ENCODE assay signal across 22 cellular contexts in the genomic region with DNA sequence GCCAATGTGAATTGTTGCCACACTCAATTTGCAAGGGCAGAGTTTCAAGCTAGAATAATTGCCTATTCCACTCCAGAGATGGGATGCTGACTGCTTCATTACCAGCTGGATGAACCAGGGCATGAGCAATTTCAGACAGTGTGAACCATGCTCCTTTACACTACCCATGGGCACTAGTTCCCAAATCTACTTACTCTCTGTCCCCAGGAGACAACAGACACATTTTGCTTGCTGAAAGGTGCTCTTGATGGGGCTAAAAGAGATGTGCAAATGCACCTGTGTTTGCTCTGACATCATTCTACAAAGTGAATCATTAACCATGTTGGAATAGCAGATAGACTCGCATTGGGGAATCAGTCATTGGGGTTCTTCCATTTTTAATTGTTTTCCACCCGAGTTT.
DNase-seq lines count a peak whose midpoint lies in the region; ATAC-seq and FAIRE-seq lines count a peak whose summit lies in the region.
"Had no signal": no experiment of that assay in that cellular context is flagged by ENCODE, and none has a peak within 500 bp of the region (broad histone marks: within the 10 kb centered on the region; RNA-seq: fewer than 3 reads in every experiment).

No MANE protein-coding gene starts in this region.

- H2BK5ac ChIP-seq in neuronal stem cell (ENCODE audit: low read length): no peak overlapping the region

- H3K27ac ChIP-seq in right cardiac atrium (ENCODE audit: low read length) (no peak overlapping the region), neuronal stem cell (replicated peaks; ENCODE audit: low read length) (no peak overlapping the region)
- H3K27ac ChIP-seq: epithelial cell of prostate, testis had no signal

- H3K4me1 ChIP-seq in right cardiac atrium (ENCODE audit: control insufficient read depth, insufficient read depth, low read length) (no peaks in the 10 kb centered on the region), neuronal stem cell (ENCODE audit: control insufficient read depth in 2 of 2, insufficient read depth in 1 of 2, low read depth in 1 of 2, low read length in 2 of 2) (no peaks in the 10 kb centered on the region)
- H3K4me1 ChIP-seq: testis had no signal

- H2BK12ac ChIP-seq in neuronal stem cell (ENCODE audit: low read length): no peak overlapping the region

- H2AFZ ChIP-seq in neuronal stem cell (ENCODE audit: low read length): no peak overlapping the region

- H3K4me3 ChIP-seq in right cardiac atrium (ENCODE audit: low read length) (no peak overlapping the region), neuronal stem cell (ENCODE audit: low read length in 2 of 2) (no peak overlapping the region)
- H3K4me3 ChIP-seq: testis had no signal

- no peaks in the 10 kb centered on the region for H3K9me3 ChIP-seq in right cardiac atrium (ENCODE audit: control insufficient read depth, low read length)
- H3K9me3 ChIP-seq in neuronal stem cell (replicated peaks in 1 of 2; ENCODE audit: control insufficient read depth in 2 of 2, insufficient read depth in 1 of 2, low read depth in 1 of 2, low read length in 2 of 2): no peaks in the 10 kb centered on the region
- H3K9me3 ChIP-seq: testis had no signal

- no peak overlapping the region for H3K4me2 ChIP-seq in neuronal stem cell (ENCODE audit: insufficient read depth, low read length, poor library complexity, severe bottlenecking)

- H2BK120ac ChIP-seq in neuronal stem cell (ENCODE audit: low read depth, low read length): no peak overlapping the region

- 83% methylated on average over 2 of the region's 2 CpGs for WGBS in right cardiac atrium
- WGBS in neuronal stem cell (ENCODE audit: extremely low coverage in 2 of 2, insufficient read length in 2 of 2, insufficient replicate concordance in 1 of 2), 2 donors: no CpG with 5 or more reads among the region's 2 CpGs

- H2AK5ac ChIP-seq in neuronal stem cell (ENCODE audit: low read depth, low read length): no peak overlapping the region

- H3K14ac ChIP-seq in neuronal stem cell (ENCODE audit: low read length): no peak overlapping the region

- no peak overlapping the region for H3K18ac ChIP-seq in neuronal stem cell (ENCODE audit: low read length)

- H2BK15ac ChIP-seq in neuronal stem cell (ENCODE audit: low read length): no peak overlapping the region

- no peak overlapping the region for H3K23ac ChIP-seq in neuronal stem cell (ENCODE audit: low read depth, low read length, poor library complexity)

- H4K91ac ChIP-seq in neuronal stem cell (ENCODE audit: low read depth, low read length, poor library complexity): no peak overlapping the region

- DNase-seq in NCI-H2081 (lab: John Stamatoyannopoulos, UW) (peak; percentile 22 to 69), NCI-H2081 treated with DMSO at 0.1 percent for 48 hours (lab: John Stamatoyannopoulos, UW) (no peak), NCI-H1436 treated with DMSO at 0.1 percent for 48 hours (lab: John Stamatoyannopoulos, UW) (peak; percentile 93), NCI-H510A treated with DMSO at 0.1 percent for 48 hours (lab: John Stamatoyannopoulos, UW) (peak; percentile 68), right cardiac atrium (no peak), neuronal stem cell (ENCODE audit: low spot score) (no peak), HUDEP-2 (lab: John Stamatoyannopoulos, UW; ENCODE audit: unreplicated experiment in 76 of 76) (no peak)
- DNase-seq: 8988T; activated CD4-positive, alpha-beta memory T cell treated with anti-CD3 and anti-CD28 coated beads for 36 hours; activated CD8-positive, alpha-beta memory T cell treated with anti-CD3 and anti-CD28 coated beads, Interleukin-2, amount 50 U/mL, for 48 hours; activated naive CD4-positive, alpha-beta T cell treated with anti-CD3 and anti-CD28 coated beads, Interleukin-2, amount 10 ng/mL, durations not matched to agents 7 days and 5 days; amygdala; GOT3; left ventricle myocardium superior; naive B cell; stimulated activated naive CD4-positive, alpha-beta T cell treated with Interleukin-2 at 50 U/mL for 16 hours; testis had no signal

- H3K4ac ChIP-seq in neuronal stem cell (ENCODE audit: low read length): no peak overlapping the region

- FAIRE-seq in islet of Langerhans (lab: Jason Lieb, UNC): peak; percentile 89
- FAIRE-seq: D721Med, keratinocyte had no signal

- no peak for ATAC-seq in right cardiac atrium
- ATAC-seq: activated CD4-positive, CD25-positive, alpha-beta regulatory T cell treated with anti-CD3 and anti-CD28 coated beads, Interleukin-2, amount 50 U/mL, for 24 hours; left ventricle myocardium superior had no signal

- H4K8ac ChIP-seq in neuronal stem cell (ENCODE audit: low read depth, low read length): no peak overlapping the region

- no peaks in the 10 kb centered on the region for H3K27me3 ChIP-seq in right cardiac atrium (ENCODE audit: control insufficient read depth, insufficient read depth)
- no peaks in the 10 kb centered on the region for H3K27me3 ChIP-seq in neuronal stem cell (ENCODE audit: control insufficient read depth in 3 of 3, insufficient read depth in 3 of 3, low read depth in 1 of 3, low read length in 3 of 3)
- H3K27me3 ChIP-seq: testis had no signal

- no peaks in the 10 kb centered on the region for H3K36me3 ChIP-seq in neuronal stem cell (replicated peaks in 1 of 2; ENCODE audit: control insufficient read depth in 2 of 2, insufficient read depth in 2 of 2, low read length in 2 of 2)

- no peaks in the 10 kb centered on the region for H3K79me1 ChIP-seq in neuronal stem cell (ENCODE audit: low read depth, low read length)

- intact Hi-C loops in right cardiac atrium (cut with DNase I): no loop called here

- H3K9ac ChIP-seq in neuronal stem cell (ENCODE audit: low read depth, low read length, poor library complexity): no peak overlapping the region

Comparison
In these comparisons a context has a peak if more than half of its experiments do, and no peak if none do; other contexts are left out.
1. DNase-seq: peak in NCI-H2081 (2 of 2), NCI-H1436 treated with DMSO at 0.1 percent for 48 hours (single experiment) and NCI-H510A treated with DMSO at 0.1 percent for 48 hours (single experiment); none in NCI-H2081 treated with DMSO at 0.1 percent for 48 hours (single experiment), right cardiac atrium (0 of 3), neuronal stem cell (single experiment) and HUDEP-2 (0 of 76).